ENCODE assay signal across 23 cellular contexts in genomic region chr3:166201476-166201875, GRCh38.
"Had no signal": no experiment of that assay in that cellular context is flagged by ENCODE, and none has a peak within 500 bp of the region (broad histone marks: within the 10 kb centered on the region; RNA-seq: fewer than 3 reads in every experiment).

No MANE protein-coding gene starts in this region.

- H3K27ac ChIP-seq: colonic mucosa, esophagus squamous epithelium, gastrocnemius medialis, heart right ventricle, left lung, lower lobe of right lung had no signal

- H3K27me3 ChIP-seq: colonic mucosa, esophagus squamous epithelium, gastrocnemius medialis, heart right ventricle, left lung had no signal

- H3K4me1 ChIP-seq: colonic mucosa, esophagus squamous epithelium, gastrocnemius medialis, heart right ventricle, left lung, lower lobe of right lung had no signal

- H3K9me3 ChIP-seq: colonic mucosa, esophagus squamous epithelium, gastrocnemius medialis, lower lobe of right lung, mucosa of descending colon had no signal

- H3K36me3 ChIP-seq: colonic mucosa, esophagus squamous epithelium, gastrocnemius medialis, heart right ventricle, left lung, lower lobe of right lung had no signal

- H3K4me3 Mint-ChIP-seq: dendritic cell treated with granulocyte-macrophage colony-stimulating factor and Interleukin-4, amounts not matched to agents 40 ng/mL and 50 ng/mL, for 4 days; effector memory CD8-positive, alpha-beta T cell; mesothelial cell of epicardium; naive thymus-derived CD4-positive, alpha-beta T cell; natural killer cell had no signal

- ATAC-seq: effector memory CD8-positive, alpha-beta T cell; esophagus mucosa; gastrocnemius medialis; heart right ventricle; left cardiac atrium; left lung; left ventricle myocardium superior; lower lobe of right lung; mucosa of descending colon; naive thymus-derived CD4-positive, alpha-beta T cell; natural killer cell had no signal

- H3K4me3 ChIP-seq: colonic mucosa, esophagus squamous epithelium, gastrocnemius medialis, heart right ventricle, left lung, lower lobe of right lung, mucosa of descending colon had no signal

- DNase-seq: colonic mucosa; cortex of kidney; effector CD8-positive, alpha-beta T cell; effector memory CD8-positive, alpha-beta T cell; esophagus squamous epithelium; foreskin fibroblast; foreskin melanocyte; gastrocnemius medialis; glutamatergic neuron; head of caudate nucleus; heart right ventricle; hippocampal formation; left cardiac atrium; left lung; left ventricle myocardium superior; lower lobe of right lung; mesenchymal stem cell; mucosa of descending colon; naive thymus-derived CD4-positive, alpha-beta T cell; natural killer cell had no signal

- H3K4me1 Mint-ChIP-seq: mesothelial cell of epicardium; naive thymus-derived CD4-positive, alpha-beta T cell; natural killer cell had no signal

- H3K27me3 Mint-ChIP-seq: dendritic cell treated with granulocyte-macrophage colony-stimulating factor and Interleukin-4, amounts not matched to agents 40 ng/mL and 50 ng/mL, for 4 days; effector memory CD8-positive, alpha-beta T cell; naive thymus-derived CD4-positive, alpha-beta T cell had no signal

- H3K27ac Mint-ChIP-seq: dendritic cell treated with granulocyte-macrophage colony-stimulating factor and Interleukin-4, amounts not matched to agents 40 ng/mL and 50 ng/mL, for 4 days; effector memory CD8-positive, alpha-beta T cell; mesothelial cell of epicardium; naive thymus-derived CD4-positive, alpha-beta T cell; natural killer cell had no signal

- H3K36me3 Mint-ChIP-seq: mesothelial cell of epicardium; naive thymus-derived CD4-positive, alpha-beta T cell; natural killer cell had no signal
